ENCODE assay signal across 10 cellular contexts in genomic region chr2:209526541-209526940, GRCh38.
DNase-seq lines count a peak whose midpoint lies in the region; ATAC-seq and TF ChIP-seq lines count a peak whose summit lies in the region.
"Had no signal": no experiment of that assay in that cellular context is flagged by ENCODE, and none has a peak within 500 bp of the region (broad histone marks: within the 10 kb centered on the region; RNA-seq: fewer than 3 reads in every experiment).

No MANE protein-coding gene starts in this region.

- peak; percentile 46 for ATAC-seq in GM21381 (IDR thresholded peaks at IDR 0.05; ENCODE audit: unreplicated experiment)
- no peak for ATAC-seq in HG03025 (IDR thresholded peaks at IDR 0.05; ENCODE audit: low FRiP score, unreplicated experiment)

- H3K4me2 ChIP-seq in MM.1S (ENCODE audit: low read depth, low read length) (peak overlapping the region; percentile 96), fibroblast of lung (ENCODE audit: extremely low read depth, insufficient read depth, low read length) (peak overlapping the region; percentile 85), smooth muscle cell (peak overlapping the region; percentile 77)

- H3K36me3 ChIP-seq in MM.1S (replicated peaks; ENCODE audit: insufficient read depth, low read length) (no peaks in the 10 kb centered on the region), fibroblast of lung (ENCODE audit: control insufficient read depth, insufficient read depth, low read length) (no peaks in the 10 kb centered on the region), smooth muscle cell (ENCODE audit: low read depth) (no peaks in the 10 kb centered on the region)

- H4K20me1 ChIP-seq in MM.1S (ENCODE audit: insufficient read depth, low read length) = no peaks in the 10 kb centered on the region
- H4K20me1 ChIP-seq in fibroblast of lung (ENCODE audit: control insufficient read depth, extremely low read depth, insufficient read depth, low read length) = no peaks in the 10 kb centered on the region
- H4K20me1 ChIP-seq in smooth muscle cell (ENCODE audit: low read depth) = no peaks in the 10 kb centered on the region

- H3K9me2 ChIP-seq in MM.1S (replicated peaks; ENCODE audit: insufficient read depth, low read length) = no peaks in the 10 kb centered on the region

- 80% methylated on average over 2 of the region's 2 CpGs for WGBS in smooth muscle cell (ENCODE audit: low lambda C conversion rate)
- WGBS in lower leg skin, 2 donors = 28 to 41% methylated on average over 2 of the region's 2 CpGs

- H2AFZ ChIP-seq in MM.1S (ENCODE audit: low read length) (no peak overlapping the region), fibroblast of lung (ENCODE audit: low read length) (peak overlapping the region; percentile 43), smooth muscle cell (ENCODE audit: low read depth) (peak overlapping the region; percentile 70)

- H3K9ac ChIP-seq in MM.1S (ENCODE audit: low read length) (peak overlapping the region; percentile 30; the same call in 1 of the 2 replicates), fibroblast of lung (ENCODE audit: insufficient read depth, low read length) (peak overlapping the region; percentile 9), smooth muscle cell (ENCODE audit: low read depth) (no peak overlapping the region)

- H3K4me1 ChIP-seq in MM.1S (ENCODE audit: low read length) (peaks cover 34% of the 10 kb centered on the region), fibroblast of lung (ENCODE audit: control insufficient read depth, extremely low read depth, insufficient read depth, low read length) (peaks cover 3% of the 10 kb centered on the region), smooth muscle cell (ENCODE audit: low read depth) (peaks cover 25% of the 10 kb centered on the region)

- H3K27me3 ChIP-seq in MM.1S (replicated peaks; ENCODE audit: insufficient read depth, low read length) (no peaks in the 10 kb centered on the region), fibroblast of lung (ENCODE audit: control insufficient read depth, insufficient read depth, low read length) (no peaks in the 10 kb centered on the region), smooth muscle cell (ENCODE audit: low read depth) (no peaks in the 10 kb centered on the region)

- H3K9me3 ChIP-seq in MM.1S (replicated peaks; ENCODE audit: insufficient read depth, low read length) (no peaks in the 10 kb centered on the region), fibroblast of lung (ENCODE audit: control insufficient read depth, insufficient read depth, low read depth, low read length) (no peaks in the 10 kb centered on the region), smooth muscle cell (replicated peaks; ENCODE audit: low read depth) (no peaks in the 10 kb centered on the region)

- intact Hi-C loops in lower leg skin (cut with DNase I; ENCODE audit: low total_unique reads) = no loop called here

- TF ChIP-seq CTCF in MM.1S (IDR thresholded peaks at IDR 0.05; ENCODE audit: low read length) = no peak
- no peak for TF ChIP-seq CTCF in fibroblast of lung (conservative IDR thresholded peaks at IDR 0.05 in 1 of 2, IDR thresholded peaks at IDR 0.05 in 1 of 2; ENCODE audit: low read depth in 1 of 2, low read length in 2 of 2)
- TF ChIP-seq CTCF in smooth muscle cell (IDR thresholded peaks at IDR 0.05; ENCODE audit: borderline replicate concordance, insufficient read depth, poor library complexity, severe bottlenecking) = no peak
- no peak for TF ChIP-seq CTCF in lower leg skin (IDR thresholded peaks at IDR 0.05)

- H3K4me3 ChIP-seq in MM.1S (ENCODE audit: low read length) (peak overlapping the region; percentile 46), fibroblast of lung (replicated peaks in 1 of 4; ENCODE audit: control extremely low read depth in 1 of 4, insufficient read depth in 1 of 4, low read depth in 3 of 4, low read length in 4 of 4) (peak overlapping the region in 3 of 4 experiments; percentile 6 to 31 (median 11)), smooth muscle cell (peak overlapping the region; percentile 16), lower leg skin (ENCODE audit: low read depth, poor library complexity, severe bottlenecking) (no peak overlapping the region)

- DNase-seq in MM.1S = peak; percentile 65
- peak in 1 of 2 donors; percentile 36 for DNase-seq in fibroblast of lung (ENCODE audit: low read depth in 2 of 2)
- no peak for DNase-seq in smooth muscle cell (lab: John Stamatoyannopoulos, UW; ENCODE audit: unreplicated experiment)
- no peak for DNase-seq in NCI-H1048 (lab: John Stamatoyannopoulos, UW)
- DNase-seq in nucleus accumbens (lab: John Stamatoyannopoulos, UW) = no peak
- no peak for DNase-seq in lower leg skin (ENCODE audit: low spot score in 2 of 2)
- DNase-seq: activated CD4-positive, alpha-beta T cell treated with anti-CD3 and anti-CD28 coated beads, Interleukin-2, amount 10 ng/mL, durations not matched to agents 7 days and 5 days; islet precursor cell had no signal

- H3K27ac ChIP-seq in MM.1S (ENCODE audit: low read length) (peak overlapping the region; percentile 72; the same call in 1 of the 2 replicates), fibroblast of lung (ENCODE audit: insufficient read depth, low read length) (peak overlapping the region; percentile 30), smooth muscle cell (ENCODE audit: low read depth) (peak overlapping the region; percentile 84)

- H3K79me2 ChIP-seq in MM.1S (ENCODE audit: low read length) (no peaks in the 10 kb centered on the region), fibroblast of lung (ENCODE audit: control insufficient read depth, insufficient read depth, low read length) (no peaks in the 10 kb centered on the region), smooth muscle cell (ENCODE audit: low read depth) (no peaks in the 10 kb centered on the region)

- no peak for TF ChIP-seq POLR2A in lower leg skin (IDR thresholded peaks at IDR 0.05)

- H3F3A ChIP-seq in MM.1S (ENCODE audit: insufficient read depth, low read length) (peaks cover 21% of the 10 kb centered on the region), smooth muscle cell (ENCODE audit: low read depth) (no peaks in the 10 kb centered on the region)

Comparison
In these comparisons a context has a peak if more than half of its experiments do, and no peak if none do; other contexts are left out.
1. H3K27ac ChIP-seq: peak in every context shown above with its lines; median percentile 84 in smooth muscle cell; 72 in MM.1S; 30 in fibroblast of lung.